Comparison of ENCODE assay signal across 1 cellular context in genomic region chr17:50604470-50604869, GRCh38.
TF ChIP-seq lines count a peak whose summit lies in the region.

No MANE protein-coding gene starts in this region.

TF ChIP-seq in K562, 482 proteins besides CTCF, POLR2A, EP300 and RAD21:
- TF ChIP-seq FIP1L1 (IDR thresholded peaks at IDR 0.05; ENCODE audit: low read depth, low read length, poor library complexity, severe bottlenecking) (no peak), NFIC (IDR thresholded peaks at IDR 0.05) (peak; percentile 53; the same call in 1 of the 2 replicates), UBTF (IDR thresholded peaks at IDR 0.05; ENCODE audit: borderline replicate concordance in 1 of 2, low read depth in 2 of 2, low read length in 2 of 2) (peak in 1 of 2 experiments; percentile 21; a peak in 1 of 4 replicates)
